ENCODE assay signal across 8 cellular contexts in the genomic region with DNA sequence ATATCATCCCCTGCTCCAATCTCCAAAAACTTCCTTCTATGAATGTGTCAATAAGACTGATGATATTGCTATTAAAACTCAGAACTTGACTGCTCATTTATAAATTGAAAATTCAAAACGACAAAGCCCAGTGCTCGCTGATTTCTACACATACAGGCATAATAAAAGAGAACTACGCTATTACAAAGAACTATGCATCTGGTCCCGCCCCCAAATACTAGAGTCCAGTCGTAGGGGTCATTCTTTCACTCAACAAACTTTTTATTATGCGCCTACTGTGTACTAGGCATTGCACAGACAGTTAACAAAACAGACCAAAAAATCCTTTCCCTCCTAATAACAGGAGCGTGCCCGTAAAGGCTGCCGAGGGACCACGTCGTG. TPM values are rescaled to one million over a fixed set of nuclear protein-coding genes. Genes with fewer than 3 reads are reported as not detected.
DNase-seq lines count a peak whose midpoint lies in the region; ATAC-seq and TF ChIP-seq lines count a peak whose summit lies in the region.

No MANE protein-coding gene starts in this region.

- no peaks in the 10 kb centered on the region for H3K27me3 ChIP-seq in Karpas-422 (ENCODE audit: low read length)
- H3K27me3 ChIP-seq in muscle layer of colon (ENCODE audit: control insufficient read depth in 1 of 2, insufficient read depth in 2 of 2, low read length in 2 of 2) = no peaks in the 10 kb centered on the region

- H3K27ac Mint-ChIP-seq in activated T-cell treated with anti-CD3 and anti-CD28 coated beads, Interleukin-2, amount 50 U/mL, for 72 hours = peak overlapping the region; percentile 94

- H3K9me2 ChIP-seq in Karpas-422 (replicated peaks; ENCODE audit: insufficient read depth, low read length) = no peaks in the 10 kb centered on the region

- DNase-seq in activated T-cell treated with anti-CD3 and anti-CD28 coated beads, Interleukin-2, amount 50 U/mL, for 72 hours = no peak
- no peak for DNase-seq in activated T-cell treated with anti-CD3 and anti-CD28 coated beads for 4 hours
- peak; percentile 43 for DNase-seq in Karpas-422
- DNase-seq in cardiac fibroblast (ENCODE audit: low read depth in 2 of 2) = no peak
- no peak for DNase-seq in NCI-H2227 (lab: John Stamatoyannopoulos, UW; ENCODE audit: unreplicated experiment)
- no peak for DNase-seq in NCI-H2107 treated with DMSO at 0.1 percent for 48 hours (lab: John Stamatoyannopoulos, UW; ENCODE audit: unreplicated experiment)

- H3K79me2 ChIP-seq in Karpas-422 (ENCODE audit: low read length) = no peaks in the 10 kb centered on the region

- H3K9me3 Mint-ChIP-seq in activated T-cell treated with anti-CD3 and anti-CD28 coated beads, Interleukin-2, amount 50 U/mL, for 72 hours = no peaks in the 10 kb centered on the region

- peak overlapping the region; percentile 82 for H3K9ac ChIP-seq in Karpas-422 (ENCODE audit: low read length)
- H3K9ac ChIP-seq in muscle layer of colon (ENCODE audit: low read length) = peak overlapping the region; percentile 64

- no peaks in the 10 kb centered on the region for H3K9me3 ChIP-seq in Karpas-422 (ENCODE audit: low read length)
- no peaks in the 10 kb centered on the region for H3K9me3 ChIP-seq in muscle layer of colon (ENCODE audit: low read length)

- no peaks in the 10 kb centered on the region for H3K36me3 Mint-ChIP-seq in activated T-cell treated with anti-CD3 and anti-CD28 coated beads, Interleukin-2, amount 50 U/mL, for 72 hours (ENCODE audit: insufficient read depth in 2 of 2)

- peak overlapping the region; percentile 89 for H3K4me3 ChIP-seq in Karpas-422 (ENCODE audit: low read length)
- H3K4me3 ChIP-seq in cardiac fibroblast (replicated peaks in 1 of 2; ENCODE audit: low read depth in 2 of 2, low read length in 2 of 2) = peak overlapping the region; percentile 88 to 93
- H3K4me3 ChIP-seq in muscle layer of colon (ENCODE audit: low read depth in 1 of 2, low read length in 2 of 2) = peak overlapping the region; percentile 72 to 91

- H3K36me3 ChIP-seq in Karpas-422 (ENCODE audit: insufficient read depth, low read length) (no peaks in the 10 kb centered on the region), muscle layer of colon (ENCODE audit: insufficient read depth, low read length) (no peaks in the 10 kb centered on the region)

- peak overlapping the region; percentile 92 to 100 for H3K4me3 Mint-ChIP-seq in activated T-cell treated with anti-CD3 and anti-CD28 coated beads, Interleukin-2, amount 50 U/mL, for 72 hours

- H3K27me3 Mint-ChIP-seq in activated T-cell treated with anti-CD3 and anti-CD28 coated beads, Interleukin-2, amount 50 U/mL, for 72 hours (ENCODE audit: low read depth) = no peaks in the 10 kb centered on the region

- no peaks in the 10 kb centered on the region for H4K20me1 ChIP-seq in Karpas-422 (ENCODE audit: insufficient read depth, low read depth, low read length)

- H2AFZ ChIP-seq in Karpas-422 (ENCODE audit: low read length) = peak overlapping the region; percentile 99

- no peak for TF ChIP-seq CTCF in cardiac fibroblast (IDR thresholded peaks at IDR 0.05; ENCODE audit: low read depth, low read length)

- peaks cover 43% of the 10 kb centered on the region for H3K4me1 Mint-ChIP-seq in activated T-cell treated with anti-CD3 and anti-CD28 coated beads, Interleukin-2, amount 50 U/mL, for 72 hours (ENCODE audit: low read depth)

- ATAC-seq in activated T-cell treated with anti-CD3 and anti-CD28 coated beads, Interleukin-2, amount 50 U/mL, for 72 hours (replicated peaks in 1 of 2) = peak; percentile 0 to 2
- ATAC-seq in HG02763 (IDR thresholded peaks at IDR 0.05; ENCODE audit: unreplicated experiment) = no peak

- peak overlapping the region; percentile 99 for H3K4me2 ChIP-seq in Karpas-422 (ENCODE audit: low read depth, low read length, poor library complexity, severe bottlenecking)

- peaks cover 18% of the 10 kb centered on the region for H3K4me1 ChIP-seq in Karpas-422 (ENCODE audit: low read length)
- peaks cover 17% of the 10 kb centered on the region for H3K4me1 ChIP-seq in muscle layer of colon (ENCODE audit: insufficient read depth, low read length)

- H3K27ac ChIP-seq in Karpas-422 (ENCODE audit: low read length) (no peak overlapping the region), muscle layer of colon (ENCODE audit: low read depth, low read length) (peak overlapping the region; percentile 91)

RNA-seq across cellular contexts. Expression of a gene that starts 1.0 kb away (rescaled TPM):
- total RNA-seq in activated T-cell treated with anti-CD3 and anti-CD28 coated beads, Interleukin-2, amount 50 U/mL, for 72 hours = 10 to 100 TPM; 10.3 to 18.6 TPM
- total RNA-seq in Karpas-422 (2014; rRNA removed; shearing (Covaris generic); ENCODE audit: low replicate concordance) = 4.6 and 11.1 TPM in 2 replicates
